8 cellular contexts compared by ENCODE assay signal in the genomic region with DNA sequence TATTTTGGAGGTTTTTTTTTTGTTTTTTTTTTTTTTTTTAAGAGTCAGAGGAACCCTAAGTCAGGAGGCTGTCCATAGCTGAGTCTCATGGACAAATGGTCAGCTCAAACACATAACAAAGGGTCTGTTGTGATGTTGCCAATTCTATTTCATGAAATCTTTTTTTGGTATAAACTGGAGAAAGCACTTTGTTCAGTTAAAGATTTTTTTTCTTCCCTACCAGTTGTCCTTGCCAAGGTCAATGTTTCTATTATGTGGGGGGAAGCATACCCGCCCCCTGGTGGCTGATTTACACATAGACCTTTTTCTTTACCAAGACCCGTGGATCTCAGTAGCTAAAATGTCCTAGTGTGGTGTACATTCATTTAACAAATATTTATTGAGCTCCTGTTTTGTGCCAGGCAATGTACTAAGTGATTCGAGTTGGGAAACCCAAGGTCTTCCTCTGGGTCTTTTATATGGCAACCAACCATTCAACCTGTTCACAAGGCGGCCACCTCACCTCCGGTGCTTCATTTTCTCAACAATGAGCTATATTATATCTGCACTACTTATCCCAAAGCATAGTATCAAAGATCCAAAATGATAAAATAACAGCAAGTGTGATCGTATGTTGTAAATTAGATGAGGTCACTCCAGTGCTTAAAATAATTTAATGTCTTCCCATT.
DNase-seq lines count a peak whose midpoint lies in the region; ATAC-seq and TF ChIP-seq lines count a peak whose summit lies in the region.

No MANE protein-coding gene starts in this region.

- H3K4me3 Mint-ChIP-seq in endodermal cell, result no peak overlapping the region

- H3K9me3 Mint-ChIP-seq in endodermal cell, result no peaks in the 10 kb centered on the region

- no peak overlapping the region for H3K27ac ChIP-seq in endodermal cell (ENCODE audit: low read depth, low read length)

- WGBS in endodermal cell (ENCODE audit: insufficient coverage in 1 of 2, insufficient read length in 1 of 2), 2 experiments, result 63 to 82% methylated on average over 3 to 4 of the region's 6 CpGs

- DNase-seq in AG20443 (ENCODE audit: low spot score) (peak; percentile 77), GM06990 (ENCODE audit: extremely low read depth, insufficient read length) (no peak), RPMI7951 (ENCODE audit: low read depth) (peak; percentile 52), endodermal cell (peak; percentile 83), mucosa of gallbladder (ENCODE audit: low spot score) (peak; percentile 13), NCI-H1436 (lab: John Stamatoyannopoulos, UW) (no peak)

- no peaks in the 10 kb centered on the region for H3K27me3 Mint-ChIP-seq in endodermal cell (ENCODE audit: insufficient read depth)

- H3K9me3 ChIP-seq in endodermal cell (ENCODE audit: control insufficient read depth, low read length), result no peaks in the 10 kb centered on the region

- H3K27ac Mint-ChIP-seq in endodermal cell, result no peak overlapping the region

- no peaks in the 10 kb centered on the region for H3K36me3 Mint-ChIP-seq in endodermal cell (ENCODE audit: low read depth)

- no peaks in the 10 kb centered on the region for H3K4me1 ChIP-seq in endodermal cell (ENCODE audit: control insufficient read depth, insufficient read depth, low read length)

- no peaks in the 10 kb centered on the region for H3K36me3 ChIP-seq in GM06990 (ENCODE audit: control insufficient read depth, insufficient read depth, low read length)
- no peaks in the 10 kb centered on the region for H3K36me3 ChIP-seq in endodermal cell (ENCODE audit: control insufficient read depth, insufficient read depth, low read length)

- ATAC-seq in HG03439 (IDR thresholded peaks at IDR 0.05; ENCODE audit: unreplicated experiment) (peak; percentile 73), GM18505 (IDR thresholded peaks at IDR 0.05; ENCODE audit: unreplicated experiment) (no peak)

- H3K4me3 ChIP-seq in GM06990 (replicated peaks; ENCODE audit: low read depth, low read length) (no peak overlapping the region), endodermal cell (ENCODE audit: low read length) (no peak overlapping the region)

- no peaks in the 10 kb centered on the region for H3K27me3 ChIP-seq in GM06990 (replicated peaks; ENCODE audit: control insufficient read depth, insufficient read depth, low read length)
- H3K27me3 ChIP-seq in endodermal cell (ENCODE audit: control insufficient read depth, insufficient read depth, low read length, poor library complexity, severe bottlenecking), result no peaks in the 10 kb centered on the region

- peak; percentile 67 for TF ChIP-seq CTCF in GM06990 (IDR thresholded peaks at IDR 0.05; ENCODE audit: insufficient read depth, low read length, poor library complexity, severe bottlenecking)
- TF ChIP-seq CTCF in endodermal cell (conservative IDR thresholded peaks at IDR 0.05), result peak; percentile 81

- H3K9ac ChIP-seq in endodermal cell (ENCODE audit: extremely low read depth, low read length, poor library complexity, severe bottlenecking), result no peak overlapping the region

- TF ChIP-seq POLR2A in GM18505 (IDR thresholded peaks at IDR 0.05; ENCODE audit: borderline replicate concordance, extremely low read depth, insufficient read depth, insufficient read length), result no peak

- no peaks in the 10 kb centered on the region for H3K4me1 Mint-ChIP-seq in endodermal cell

Comparison
In these comparisons a context has a peak if more than half of its experiments do, and no peak if none do; other contexts are left out.
1. DNase-seq: peak in AG20443 (single experiment), RPMI7951 (single experiment), endodermal cell (single experiment) and mucosa of gallbladder (single experiment); none in GM06990 (single experiment) and NCI-H1436 (single experiment).